Comparison of ENCODE assay signal across 8 cellular contexts in genomic region chr2:84942964-84943421, GRCh38. TPM values are rescaled to one million over a fixed set of nuclear protein-coding genes. Genes with fewer than 3 reads are reported as not detected.
A peak's percentile ranks its signal among the peaks of the same experiment; 100 is the strongest.
DNase-seq lines count a peak whose midpoint lies in the region; ATAC-seq lines count a peak whose summit lies in the region.

No MANE protein-coding gene starts in this region.

- H3K36me3 ChIP-seq in effector memory CD4-positive, alpha-beta T cell (ENCODE audit: control insufficient read depth, insufficient read depth, low read length), result peaks cover 4% of the 10 kb centered on the region

- H3K27me3 Mint-ChIP-seq in activated T-helper 2 cell treated with anti-CD3 and anti-CD28 coated beads, Interferon-gamma antibody, Interleukin-2, Interleukin-4, amounts not matched to agents 10 μg/mL and 5 μg/mL and 100 μg/mL, durations not matched to agents 14 hours and 24 hours and 36 hours (ENCODE audit: low read depth), result no peaks in the 10 kb centered on the region

- peaks cover 60% of the 10 kb centered on the region for H3K4me1 Mint-ChIP-seq in activated T-helper 2 cell treated with anti-CD3 and anti-CD28 coated beads, Interferon-gamma antibody, Interleukin-2, Interleukin-4, amounts not matched to agents 10 μg/mL and 5 μg/mL and 100 μg/mL, durations not matched to agents 14 hours and 24 hours and 36 hours (ENCODE audit: low read depth)

- no peaks in the 10 kb centered on the region for H3K9me3 ChIP-seq in effector memory CD4-positive, alpha-beta T cell (ENCODE audit: control insufficient read depth, low read length)

- ATAC-seq in GM19452 (IDR thresholded peaks at IDR 0.05; ENCODE audit: unreplicated experiment), result peak; percentile 35
- peak; percentile 37 for ATAC-seq in HG03159 (IDR thresholded peaks at IDR 0.05; ENCODE audit: unreplicated experiment)

- H3K9me3 Mint-ChIP-seq in activated T-helper 2 cell treated with anti-CD3 and anti-CD28 coated beads, Interferon-gamma antibody, Interleukin-2, Interleukin-4, amounts not matched to agents 10 μg/mL and 5 μg/mL and 100 μg/mL, durations not matched to agents 14 hours and 24 hours and 36 hours, result no peaks in the 10 kb centered on the region

- DNase-seq in activated T-helper 2 cell treated with anti-CD3 and anti-CD28 coated beads, Interferon-gamma antibody, Interleukin-2, Interleukin-4, amounts not matched to agents 10 μg/mL and 5 μg/mL and 100 μg/mL, durations not matched to agents 14 hours and 24 hours and 36 hours (ENCODE audit: low spot score), result no peak
- no peak for DNase-seq in activated effector memory CD4-positive, alpha-beta T cell treated with Interleukin-2 at 50 U/mL for 16 hours
- no peak for DNase-seq in cerebellar nuclear complex (lab: John Stamatoyannopoulos, UW)
- DNase-seq in central memory CD4-positive, alpha-beta T cell, result no peak
- DNase-seq in effector memory CD4-positive, alpha-beta T cell, result no peak

- H3K4me3 Mint-ChIP-seq in activated T-helper 2 cell treated with anti-CD3 and anti-CD28 coated beads, Interferon-gamma antibody, Interleukin-2, Interleukin-4, amounts not matched to agents 10 μg/mL and 5 μg/mL and 100 μg/mL, durations not matched to agents 14 hours and 24 hours and 36 hours (ENCODE audit: low read depth), result no peak overlapping the region

- peak overlapping the region; percentile 60; the same call in 1 of the 2 replicates for H3K4me3 ChIP-seq in GM08714 (ENCODE audit: low read length)
- no peak overlapping the region for H3K4me3 ChIP-seq in effector memory CD4-positive, alpha-beta T cell (ENCODE audit: insufficient read depth, low read depth, low read length, poor library complexity, severe bottlenecking)

- peak overlapping the region; percentile 80 for H3K27ac Mint-ChIP-seq in activated T-helper 2 cell treated with anti-CD3 and anti-CD28 coated beads, Interferon-gamma antibody, Interleukin-2, Interleukin-4, amounts not matched to agents 10 μg/mL and 5 μg/mL and 100 μg/mL, durations not matched to agents 14 hours and 24 hours and 36 hours

- H3K36me3 Mint-ChIP-seq in activated T-helper 2 cell treated with anti-CD3 and anti-CD28 coated beads, Interferon-gamma antibody, Interleukin-2, Interleukin-4, amounts not matched to agents 10 μg/mL and 5 μg/mL and 100 μg/mL, durations not matched to agents 14 hours and 24 hours and 36 hours (ENCODE audit: low read depth), result peaks cover 25% of the 10 kb centered on the region

- no peak overlapping the region for H3K27ac ChIP-seq in effector memory CD4-positive, alpha-beta T cell (ENCODE audit: insufficient read depth, low read length, poor library complexity, severe bottlenecking)

- intact Hi-C loops in activated T-helper 2 cell treated with anti-CD3 and anti-CD28 coated beads, Interferon-gamma antibody, Interleukin-2, Interleukin-4, amounts not matched to agents 10 μg/mL and 5 μg/mL and 100 μg/mL, durations not matched to agents 14 hours and 24 hours and 36 hours (cut with micrococcal nuclease), result no loop called here

- peaks cover 24% of the 10 kb centered on the region for H3K4me1 ChIP-seq in effector memory CD4-positive, alpha-beta T cell (ENCODE audit: control insufficient read depth, insufficient read depth, low read length, poor library complexity, severe bottlenecking)

- no peaks in the 10 kb centered on the region for H3K27me3 ChIP-seq in effector memory CD4-positive, alpha-beta T cell (replicated peaks; ENCODE audit: control insufficient read depth, insufficient read depth, low read length, poor library complexity, severe bottlenecking)

RNA-seq across cellular contexts. Expression of gene KCMF1, which starts 28.0 kb away (rescaled TPM):
- total RNA-seq in activated T-helper 2 cell treated with anti-CD3 and anti-CD28 coated beads, Interferon-gamma antibody, Interleukin-2, Interleukin-4, amounts not matched to agents 10 μg/mL and 5 μg/mL and 100 μg/mL, durations not matched to agents 14 hours and 24 hours and 36 hours, result 82.6 and 86.3 TPM in 2 replicates

RNA-seq across cellular contexts. Expression of gene TMSB10, which starts 37.5 kb away (rescaled TPM):
- 2,676 and 2,847 TPM in 2 replicates for total RNA-seq in activated T-helper 2 cell treated with anti-CD3 and anti-CD28 coated beads, Interferon-gamma antibody, Interleukin-2, Interleukin-4, amounts not matched to agents 10 μg/mL and 5 μg/mL and 100 μg/mL, durations not matched to agents 14 hours and 24 hours and 36 hours
